ENCODE assay signal across 26 cellular contexts in the genomic region with DNA sequence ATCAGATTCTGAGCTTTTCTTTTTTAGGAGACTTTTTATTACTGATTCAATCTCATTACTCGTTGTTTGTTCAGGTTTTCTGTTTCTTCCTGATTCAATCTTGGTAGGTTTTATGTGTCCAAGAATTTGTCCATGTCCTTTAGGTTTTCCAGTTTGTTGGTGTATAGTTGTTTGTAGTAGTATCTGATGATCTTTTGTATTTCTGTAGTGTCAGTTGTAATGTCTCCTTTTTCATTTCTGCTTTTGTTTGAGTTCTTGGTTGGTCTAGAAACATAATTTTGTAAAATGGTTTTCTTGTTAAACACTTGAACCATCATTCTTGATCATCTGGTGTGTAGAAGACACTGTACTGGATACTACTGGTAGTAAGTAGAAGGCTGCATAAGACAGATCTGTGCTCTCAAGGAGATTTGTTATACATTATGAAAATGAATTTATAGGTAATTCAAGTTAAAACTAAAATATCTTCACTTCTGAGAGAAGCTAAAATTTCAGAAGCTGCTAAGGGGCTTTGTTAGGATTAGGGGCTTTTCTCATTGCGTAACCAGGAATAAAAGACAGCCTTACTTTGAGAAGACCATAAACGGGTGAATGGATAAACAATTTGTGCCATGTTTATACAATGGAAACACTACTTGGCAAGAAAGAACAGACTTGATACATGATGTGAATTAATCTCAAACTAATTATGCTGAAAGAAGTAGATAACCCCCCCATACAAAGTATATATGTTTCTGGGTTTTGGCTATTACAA.
"Had no signal": no experiment of that assay in that cellular context is flagged by ENCODE, and none has a peak within 500 bp of the region (broad histone marks: within the 10 kb centered on the region; RNA-seq: fewer than 3 reads in every experiment).

No MANE protein-coding gene starts in this region.

- H3K4me1 ChIP-seq: foreskin keratinocyte, psoas muscle, tibial nerve, upper lobe of right lung, vagina had no signal

- H3K4me1 Mint-ChIP-seq: nephron had no signal

- FAIRE-seq: islet of Langerhans had no signal

- H3K9me3 Mint-ChIP-seq: effector memory CD8-positive, alpha-beta T cell had no signal

- H3K36me3 ChIP-seq: vagina had no signal

- ATAC-seq: effector memory CD8-positive, alpha-beta T cell; foreskin keratinocyte; heart left ventricle; psoas muscle; sciatic nerve; stimulated activated memory B cell treated with anti-CD40 and anti-IgM and Interleukin-4, amounts not matched to agents 10 μg/mL and 1 μg/mL and 100 μg/mL, for 72 hours; upper lobe of right lung had no signal

- H3K9me3 ChIP-seq: esophagus squamous epithelium, neutrophil, testis, upper lobe of right lung, vagina had no signal

- H3K4me3 Mint-ChIP-seq: dendritic cell treated with granulocyte-macrophage colony-stimulating factor and Interleukin-4, amounts not matched to agents 40 ng/mL and 50 ng/mL, for 4 days; effector memory CD8-positive, alpha-beta T cell; nephron; stimulated activated memory B cell treated with anti-CD40 and anti-IgM and Interleukin-4, amounts not matched to agents 10 μg/mL and 1 μg/mL and 100 μg/mL, for 72 hours; stimulated activated naive CD8-positive, alpha-beta T cell treated with anti-CD3 and anti-CD28 coated beads, Interleukin-15, Interleukin-2, amounts not matched to agents 100 ng/mL and 50 ng/mL, for 24 hours had no signal

- H3K27me3 Mint-ChIP-seq: dendritic cell treated with granulocyte-macrophage colony-stimulating factor and Interleukin-4, amounts not matched to agents 40 ng/mL and 50 ng/mL, for 4 days; effector memory CD8-positive, alpha-beta T cell; naive B cell; stimulated activated memory B cell treated with anti-CD40 and anti-IgM and Interleukin-4, amounts not matched to agents 10 μg/mL and 1 μg/mL and 100 μg/mL, for 72 hours; stimulated activated naive CD8-positive, alpha-beta T cell treated with anti-CD3 and anti-CD28 coated beads, Interleukin-15, Interleukin-2, amounts not matched to agents 100 ng/mL and 50 ng/mL, for 24 hours had no signal

- H3K27me3 ChIP-seq: esophagus squamous epithelium, foreskin keratinocyte, heart left ventricle, neutrophil, spleen, testis, tibial nerve, upper lobe of right lung, vagina had no signal

- H3K27ac ChIP-seq: epithelial cell of prostate, esophagus squamous epithelium, foreskin keratinocyte, heart left ventricle, neutrophil, psoas muscle, spleen, tibial nerve, upper lobe of right lung, vagina had no signal

- DNase-seq: effector memory CD8-positive, alpha-beta T cell; esophagus squamous epithelium; foreskin keratinocyte; heart left ventricle; hippocampal formation; kidney glomerular epithelial cell; mesendoderm; naive B cell; psoas muscle; retina; spleen; stimulated activated CD4-positive, alpha-beta T cell treated with anti-CD3 and anti-CD28 coated beads, Interleukin-15, amount 100 ng/mL, for 24 hours; stimulated activated CD4-positive, alpha-beta T cell treated with anti-CD3 and anti-CD28 coated beads, Interleukin-1b, Interleukin-23, amount 100 ng/mL, for 48 hours; stimulated activated CD4-positive, alpha-beta T cell treated with anti-CD3 and anti-CD28 coated beads, Interleukin-4, amount 100 ng/mL, for 24 hours; testis; upper lobe of right lung had no signal

- H3K27ac Mint-ChIP-seq: dendritic cell treated with granulocyte-macrophage colony-stimulating factor and Interleukin-4, amounts not matched to agents 40 ng/mL and 50 ng/mL, for 4 days; nephron; stimulated activated memory B cell treated with anti-CD40 and anti-IgM and Interleukin-4, amounts not matched to agents 10 μg/mL and 1 μg/mL and 100 μg/mL, for 72 hours; stimulated activated naive CD8-positive, alpha-beta T cell treated with anti-CD3 and anti-CD28 coated beads, Interleukin-15, Interleukin-2, amounts not matched to agents 100 ng/mL and 50 ng/mL, for 24 hours had no signal

- H3K4me3 ChIP-seq: esophagus squamous epithelium, heart left ventricle, psoas muscle, spleen, testis, tibial nerve, upper lobe of right lung, vagina had no signal
